9 cellular contexts compared by ENCODE assay signal in genomic region chr3:52237006-52237658, GRCh38. TPM values are rescaled to one million over a fixed set of nuclear protein-coding genes. Genes with fewer than 3 reads are reported as not detected.
DNase-seq lines count a peak whose midpoint lies in the region; ATAC-seq, FAIRE-seq and TF ChIP-seq lines count a peak whose summit lies in the region.
"Had no signal": no experiment of that assay in that cellular context is flagged by ENCODE, and none has a peak within 500 bp of the region (broad histone marks: within the 10 kb centered on the region; RNA-seq: fewer than 3 reads in every experiment).

No MANE protein-coding gene starts in this region.

- no TSS peak for BruUV-seq in MCF 10A (replicated peaks; lab: Mats Ljungman, UMichigan)

- H3K27ac ChIP-seq in cardiac muscle cell (peak overlapping the region; percentile 17), mesodermal cell (ENCODE audit: low read depth, low read length, severe bottlenecking) (peak overlapping the region; percentile 73), urinary bladder (ENCODE audit: low read depth) (peak overlapping the region; percentile 63)
- H3K27ac ChIP-seq: KMS-11 had no signal

- no peaks in the 10 kb centered on the region for H3K27me3 Mint-ChIP-seq in MCF 10A (ENCODE audit: insufficient read depth, unreplicated experiment)

- WGBS in mesodermal cell (ENCODE audit: insufficient coverage in 2 of 2), 2 experiments: 71 to 86% methylated on average over 1 to 2 of the region's 6 CpGs
- WGBS in urinary bladder: 74% methylated on average over 6 of the region's 6 CpGs

- no peak for FAIRE-seq in H54 (lab: Jason Lieb, UNC)

- no peaks in the 10 kb centered on the region for H3K9me3 Mint-ChIP-seq in MCF 10A (ENCODE audit: unreplicated experiment)

- TF ChIP-seq CTCF in cardiac muscle cell (IDR thresholded peaks at IDR 0.05; ENCODE audit: low read depth, low read length) (no peak), MCF 10A (IDR thresholded peaks at IDR 0.05; ENCODE audit: unreplicated experiment) (no peak), GM13977 (IDR thresholded peaks at IDR 0.05; ENCODE audit: extremely low read depth, insufficient read depth, missing control alignments) (no peak)

- intact Hi-C loops in Right ventricle myocardium inferior (cut with DNase I) (no loop called here), MCF 10A (cut with micrococcal nuclease) (loop anchor here (1.0 to 10.0 kb wide), 2 partner anchors 41 to 208 kb away; partner anchors contain the start of genes SEMA3G and WDR82)

- peak overlapping the region; percentile 86 for H3K4me3 Mint-ChIP-seq in MCF 10A (ENCODE audit: unreplicated experiment)

- H3K4me1 Mint-ChIP-seq in MCF 10A (ENCODE audit: insufficient read depth, unreplicated experiment): peaks cover 29% of the 10 kb centered on the region

- no peaks in the 10 kb centered on the region for H3K36me3 ChIP-seq in cardiac muscle cell
- peaks cover 27% of the 10 kb centered on the region for H3K36me3 ChIP-seq in mesodermal cell (ENCODE audit: control insufficient read depth, insufficient read depth, low read length)
- H3K36me3 ChIP-seq in urinary bladder (ENCODE audit: insufficient read depth): no peaks in the 10 kb centered on the region

- DNase-seq in cardiac muscle cell (ENCODE audit: low read depth in 1 of 2, low spot score in 1 of 2) (no peak), Right ventricle myocardium inferior (ENCODE audit: missing footprints) (no peak), MCF 10A (ENCODE audit: unreplicated experiment) (peak; percentile 40), H54 (ENCODE audit: insufficient read length, low spot score) (no peak), hepatic stellate cell (ENCODE audit: low spot score) (no peak), GM13977 (ENCODE audit: low spot score) (no peak)

- H3K4me1 ChIP-seq in cardiac muscle cell (ENCODE audit: low read depth): peaks cover 14% of the 10 kb centered on the region
- peaks cover 24% of the 10 kb centered on the region for H3K4me1 ChIP-seq in mesodermal cell (ENCODE audit: control insufficient read depth, insufficient read depth, low read length, poor library complexity, severe bottlenecking)
- H3K4me1 ChIP-seq in urinary bladder (ENCODE audit: insufficient read depth): no peaks in the 10 kb centered on the region

- H3K27me3 ChIP-seq in cardiac muscle cell: no peaks in the 10 kb centered on the region

- H3K4me3 ChIP-seq in cardiac muscle cell (no peak overlapping the region), mesodermal cell (ENCODE audit: extremely low read depth, insufficient read depth, low read length, poor library complexity, severe bottlenecking) (peak overlapping the region; percentile 81), urinary bladder (ENCODE audit: low read depth, low read length) (no peak overlapping the region)

- CTCF ChIA-PET in MCF 10A (lab: Yijun Ruan, JAX): interaction anchor here (0.6 to 13.6 kb wide), 11 partner anchors 16 to 253 kb away, joined by 3 to 175 read pairs (median 3); partner anchors contain the start of gene TLR9

- peaks cover 15% of the 10 kb centered on the region for H3K36me3 Mint-ChIP-seq in MCF 10A (ENCODE audit: insufficient read depth, unreplicated experiment)

- POLR2A ChIA-PET in MCF 10A (lab: Yijun Ruan, JAX): interaction anchor here (0.6 to 6.1 kb wide), 19 partner anchors 9 to 254 kb away, joined by 3 to 120 read pairs (median 4); partner anchors contain the start of genes ACY1, GLYCTK, POC1A and PPM1M

- no peak for TF ChIP-seq POLR2A in H54 (IDR thresholded peaks at IDR 0.05; ENCODE audit: low read depth, low read length)

- H3K9me3 ChIP-seq in cardiac muscle cell (ENCODE audit: low read depth) (no peaks in the 10 kb centered on the region), mesodermal cell (ENCODE audit: control insufficient read depth, low read length) (no peaks in the 10 kb centered on the region)

- peak overlapping the region; percentile 69 for H3K27ac Mint-ChIP-seq in MCF 10A (ENCODE audit: low read depth, unreplicated experiment)

- in situ Hi-C loops in GM13977 (cut with MboI; ENCODE audit: low pct_unique_long_range_greater_than_20kb, low sequenced_read_pairs, unreplicated experiment): loop anchor here (10.0 kb wide), 1 partner anchor 108 kb away; no protein-coding TSS in a partner anchor

- no peak for ATAC-seq in Right ventricle myocardium inferior

RNA-seq across cellular contexts. Expression of gene TWF2, which starts 1.8 kb away (rescaled TPM):
- 53.0 and 70.5 TPM in 2 replicates for total RNA-seq in cardiac muscle cell
- 42.3 and 43.6 TPM in 2 replicates for polyA plus RNA-seq in cardiac muscle cell
- 120 TPM for total RNA-seq in Right ventricle myocardium inferior
- 30.5 and 47.0 TPM in 2 replicates for total RNA-seq in MCF 10A (2022)
- 75.3 TPM for polyA plus RNA-seq in mesodermal cell (2013, experiment 1 of 2)
- 61.3 TPM for polyA plus RNA-seq in mesodermal cell (2013, experiment 2 of 2)
- 36.7 TPM for total RNA-seq in urinary bladder
- 75.3 TPM for polyA plus RNA-seq in urinary bladder

RNA-seq across cellular contexts. Expression of gene PPM1M, which starts 8.4 kb away (rescaled TPM):
- 4.8 and 13.1 TPM in 2 replicates for total RNA-seq in cardiac muscle cell
- 10.7 and 16.1 TPM in 2 replicates for polyA plus RNA-seq in cardiac muscle cell
- 8.7 TPM for total RNA-seq in Right ventricle myocardium inferior
- total RNA-seq in MCF 10A (2022): 10.4 and 14.0 TPM in 2 replicates
- polyA plus RNA-seq in mesodermal cell (2013, experiment 1 of 2): 8.4 TPM
- 7.7 TPM for polyA plus RNA-seq in mesodermal cell (2013, experiment 2 of 2)
- total RNA-seq in urinary bladder: 12.3 TPM
- polyA plus RNA-seq in urinary bladder: 27.1 TPM

RNA-seq across cellular contexts. Expression of gene TLR9, which starts 11.7 kb away (rescaled TPM):
- 0.15 TPM in 1 of 2 replicates, not detected in the other for total RNA-seq in cardiac muscle cell
- polyA plus RNA-seq in cardiac muscle cell: 0.51 TPM in 1 of 2 replicates, not detected in the other
- 0.38 TPM for total RNA-seq in Right ventricle myocardium inferior
- not detected in 2 replicates for total RNA-seq in MCF 10A (2022)
- 0.15 TPM for polyA plus RNA-seq in mesodermal cell (2013, experiment 1 of 2)
- polyA plus RNA-seq in mesodermal cell (2013, experiment 2 of 2): not detected
- 0.11 TPM for total RNA-seq in urinary bladder
- 0.33 TPM for polyA plus RNA-seq in urinary bladder

RNA-seq across cellular contexts. Expression of gene ALAS1, which starts 39.2 kb away (rescaled TPM):
- total RNA-seq in cardiac muscle cell: 68.7 and 80.2 TPM in 2 replicates
- polyA plus RNA-seq in cardiac muscle cell: 76.5 and 88.7 TPM in 2 replicates
- 186 TPM for total RNA-seq in Right ventricle myocardium inferior
- 29.2 and 35.7 TPM in 2 replicates for total RNA-seq in MCF 10A (2022)
- 62.2 TPM for polyA plus RNA-seq in mesodermal cell (2013, experiment 1 of 2)
- polyA plus RNA-seq in mesodermal cell (2013, experiment 2 of 2): 53.6 TPM
- 24.1 TPM for total RNA-seq in urinary bladder
- polyA plus RNA-seq in urinary bladder: 56.7 TPM

RNA-seq across cellular contexts. Expression of gene WDR82, which starts 41.3 kb away (rescaled TPM):
- total RNA-seq in cardiac muscle cell (30.7 and 36.6 TPM in 2 replicates), Right ventricle myocardium inferior (62.3 TPM), MCF 10A (2022) (60.7 and 62.5 TPM in 2 replicates), urinary bladder (70.2 TPM)
- polyA plus RNA-seq in cardiac muscle cell (35.4 and 49.0 TPM in 2 replicates), urinary bladder (73.7 TPM)
- polyA plus RNA-seq in mesodermal cell (2013, experiment 1 of 2): 68.1 TPM
- polyA plus RNA-seq in mesodermal cell (2013, experiment 2 of 2): 62.5 TPM

Comparison
In these comparisons a context has a peak if more than half of its experiments do, and no peak if none do; other contexts are left out.
1. H3K27ac ChIP-seq: peak in every context shown above with its lines; median percentile 73 in mesodermal cell; 63 in urinary bladder; 17 in cardiac muscle cell.